18 cellular contexts compared by ENCODE assay signal in the genomic region with DNA sequence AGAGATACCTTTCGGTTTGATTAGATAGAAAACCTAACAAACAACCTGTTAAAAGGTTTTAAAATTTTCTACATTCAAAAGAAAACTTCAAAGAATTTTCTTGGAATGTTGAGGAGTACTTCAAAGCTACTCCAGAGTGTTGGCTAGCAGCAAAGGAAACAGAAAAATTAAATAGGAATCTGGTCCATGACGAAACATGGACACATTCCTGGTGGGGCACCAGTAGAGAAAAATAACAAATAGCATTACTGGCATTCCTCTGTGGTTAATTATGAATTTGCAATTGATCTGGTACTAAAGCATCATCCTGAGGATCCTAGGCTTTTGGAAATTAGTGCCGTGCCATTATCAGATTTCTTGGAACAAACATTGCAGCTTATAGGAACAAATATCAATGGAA. TPM values are rescaled to one million over a fixed set of nuclear protein-coding genes. Genes with fewer than 3 reads are reported as not detected.
"Had no signal": no experiment of that assay in that cellular context is flagged by ENCODE, and none has a peak within 500 bp of the region (broad histone marks: within the 10 kb centered on the region; RNA-seq: fewer than 3 reads in every experiment).

No MANE protein-coding gene starts in this region.

- H3K27ac Mint-ChIP-seq: activated naive CD8-positive, alpha-beta T cell treated with anti-CD3 and anti-CD28 coated beads for 36 hours; activated T-helper 1 cell treated with anti-CD3 and anti-CD28 coated beads, Interleukin-12 subunit alpha, Interleukin-12 subunit beta, Interleukin-2, Interleukin-4 antibody, amounts not matched to agents 30 ng/mL and 10 ng/mL and 1 ng/mL, durations not matched to agents 14 hours and 24 hours and 36 hours; endodermal cell; natural killer cell treated with Interleukin-12 subunit alpha and Interleukin-12 subunit beta and Interleukin-15 and Interleukin-18, amount 100 ng/mL, for 72 hours had no signal

- H3K4me1 Mint-ChIP-seq: activated naive CD8-positive, alpha-beta T cell treated with anti-CD3 and anti-CD28 coated beads for 36 hours had no signal

- H3K4me3 ChIP-seq: dorsolateral prefrontal cortex, gastroesophageal sphincter, prostate gland, spleen, stomach, uterus had no signal

- H3K27ac ChIP-seq: dorsolateral prefrontal cortex, gastroesophageal sphincter, prostate gland, spleen, stomach, testis, uterus had no signal

- H3K27me3 Mint-ChIP-seq: activated naive CD8-positive, alpha-beta T cell treated with anti-CD3 and anti-CD28 coated beads for 36 hours; natural killer cell treated with Interleukin-12 subunit alpha and Interleukin-12 subunit beta and Interleukin-15 and Interleukin-18, amount 100 ng/mL, for 72 hours had no signal

- H3K36me3 ChIP-seq: gastroesophageal sphincter, prostate gland, spleen, stomach, uterus had no signal

- H3K9me3 Mint-ChIP-seq: activated naive CD8-positive, alpha-beta T cell treated with anti-CD3 and anti-CD28 coated beads for 36 hours; activated T-helper 1 cell treated with anti-CD3 and anti-CD28 coated beads, Interleukin-12 subunit alpha, Interleukin-12 subunit beta, Interleukin-2, Interleukin-4 antibody, amounts not matched to agents 30 ng/mL and 10 ng/mL and 1 ng/mL, durations not matched to agents 14 hours and 24 hours and 36 hours had no signal

- H3K4me1 ChIP-seq: gastroesophageal sphincter, prostate gland, spleen, stomach, testis, uterus had no signal

- H3K27me3 ChIP-seq: dorsolateral prefrontal cortex, gastroesophageal sphincter, spleen, stomach, testis, uterus had no signal

- H3K9me3 ChIP-seq: gastroesophageal sphincter, prostate gland, spleen, stomach, testis, uterus had no signal

- H3K4me3 Mint-ChIP-seq: activated naive CD8-positive, alpha-beta T cell treated with anti-CD3 and anti-CD28 coated beads for 36 hours; activated T-helper 1 cell treated with anti-CD3 and anti-CD28 coated beads, Interleukin-12 subunit alpha, Interleukin-12 subunit beta, Interleukin-2, Interleukin-4 antibody, amounts not matched to agents 30 ng/mL and 10 ng/mL and 1 ng/mL, durations not matched to agents 14 hours and 24 hours and 36 hours; endodermal cell; natural killer cell treated with Interleukin-12 subunit alpha and Interleukin-12 subunit beta and Interleukin-15 and Interleukin-18, amount 100 ng/mL, for 72 hours had no signal

- DNase-seq: activated CD4-positive, alpha-beta T cell treated with anti-CD3 and anti-CD28 coated beads, Interleukin-2, amount 50 U/mL, for 1 hour; activated CD8-positive, alpha-beta memory T cell treated with anti-CD3 and anti-CD28 coated beads for 24 hours; activated naive CD8-positive, alpha-beta T cell treated with anti-CD3 and anti-CD28 coated beads for 36 hours; dorsolateral prefrontal cortex; spleen; stimulated activated CD4-positive, alpha-beta T cell treated with anti-CD3 and anti-CD28 coated beads, Interleukin-1b, Interleukin-23, amount 100 ng/mL, for 48 hours; stomach; uterus had no signal

- H3K36me3 Mint-ChIP-seq: activated naive CD8-positive, alpha-beta T cell treated with anti-CD3 and anti-CD28 coated beads for 36 hours; natural killer cell treated with Interleukin-12 subunit alpha and Interleukin-12 subunit beta and Interleukin-15 and Interleukin-18, amount 100 ng/mL, for 72 hours had no signal

- ATAC-seq: activated CD4-positive, CD25-positive, alpha-beta regulatory T cell treated with anti-CD3 and anti-CD28 coated beads, Interleukin-2, amount 50 U/mL, for 24 hours; gastroesophageal sphincter; left lobe of liver; natural killer cell treated with Interleukin-12 subunit alpha and Interleukin-12 subunit beta and Interleukin-15 and Interleukin-18, amount 100 ng/mL, for 72 hours; sciatic nerve had no signal

RNA-seq across cellular contexts. Expression of gene DPPA4, which starts 59.5 kb away (rescaled TPM):
- total RNA-seq: activated T-helper 1 cell treated with anti-CD3 and anti-CD28 coated beads, Interleukin-12 subunit alpha, Interleukin-12 subunit beta, Interleukin-2, Interleukin-4 antibody, amounts not matched to agents 30 ng/mL and 10 ng/mL and 1 ng/mL, durations not matched to agents 14 hours and 24 hours and 36 hours; gastroesophageal sphincter; sciatic nerve had no signal
- polyA plus RNA-seq: esophagus, stomach had no signal
